In the genomic region with DNA sequence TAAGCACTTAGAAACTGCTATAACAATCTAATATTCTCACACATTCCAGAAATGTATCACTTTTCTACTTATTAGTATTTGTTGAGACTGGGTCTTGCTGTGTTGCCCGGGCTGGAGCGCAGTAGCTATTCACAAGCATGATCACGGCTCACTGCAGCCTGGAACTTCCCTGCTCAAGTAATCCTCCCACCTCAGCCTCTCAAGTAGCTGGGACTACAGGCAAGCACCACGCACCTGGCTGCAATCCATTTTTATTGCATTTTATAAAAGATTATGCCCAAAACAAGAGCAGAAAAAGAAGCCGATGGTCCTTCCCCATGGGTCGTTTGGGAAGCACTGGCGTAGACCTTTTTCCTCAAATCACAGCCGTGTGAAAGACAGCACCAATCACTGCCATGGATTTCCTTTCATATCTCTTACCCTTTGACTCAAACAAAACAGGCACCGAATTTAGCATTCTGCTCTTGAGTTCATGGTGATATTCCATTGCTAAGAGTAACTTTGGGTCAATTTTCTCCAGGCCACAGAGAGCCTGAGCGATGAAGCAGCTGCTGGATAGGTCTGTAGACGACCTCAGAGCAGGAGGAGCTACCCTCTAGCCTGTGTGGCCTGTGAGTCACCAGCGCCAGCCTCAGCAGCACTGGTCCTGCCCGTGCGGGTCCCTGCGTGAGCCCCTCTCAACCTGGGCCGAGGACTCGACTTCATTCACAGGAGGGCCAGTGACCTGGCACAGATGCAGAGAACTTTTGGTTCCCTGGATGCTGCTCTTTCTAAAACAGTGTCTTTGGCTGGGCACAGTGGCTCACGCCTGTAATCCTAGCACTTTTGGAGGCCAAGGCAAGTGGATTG, we compare ENCODE assay signal across 16 cellular contexts.
DNase-seq lines count a peak whose midpoint lies in the region; ATAC-seq, FAIRE-seq and TF ChIP-seq lines count a peak whose summit lies in the region.
"Had no signal": no experiment of that assay in that cellular context is flagged by ENCODE, and none has a peak within 500 bp of the region (broad histone marks: within the 10 kb centered on the region; RNA-seq: fewer than 3 reads in every experiment).

No MANE protein-coding gene starts in this region.

- H3K27ac ChIP-seq in GM12878 (ENCODE audit: control insufficient read depth, insufficient read depth) (no peak overlapping the region), hepatocyte (no peak overlapping the region)
- H3K27ac ChIP-seq: 22Rv1, adrenal gland, left ventricle myocardium inferior, stomach had no signal

- WGBS in GM12878 (ENCODE audit: insufficient coverage, insufficient replicate concordance, low lambda C conversion rate, missing lambda C conversion rate) = 37% methylated on average over 18 of the region's 18 CpGs
- 95% methylated on average over 18 of the region's 18 CpGs for WGBS in hepatocyte (ENCODE audit: low lambda C conversion rate, missing lambda C conversion rate)

- no peak overlapping the region for H3K4me3 ChIP-seq in GM12878
- no peak overlapping the region for H3K4me3 ChIP-seq in hepatocyte
- H3K4me3 ChIP-seq: adrenal gland, left ventricle myocardium inferior, stomach had no signal

- H4K20me1 ChIP-seq in GM12878 (ENCODE audit: control insufficient read depth, insufficient read depth) (no peaks in the 10 kb centered on the region), hepatocyte (ENCODE audit: insufficient read depth, poor library complexity, severe bottlenecking) (no peaks in the 10 kb centered on the region)

- H3K9me3 Mint-ChIP-seq in T-helper 1 cell treated with Interleukin-12 subunit alpha and Interleukin-12 subunit beta and Interleukin-4 antibody, amounts not matched to agents 30 μg/mL and 1 μg/mL, for 36 hours = no peaks in the 10 kb centered on the region
- no peaks in the 10 kb centered on the region for H3K9me3 Mint-ChIP-seq in natural killer cell
- H3K9me3 Mint-ChIP-seq: HFFc6 had no signal

- no peaks in the 10 kb centered on the region for H3K27me3 Mint-ChIP-seq in T-helper 1 cell treated with Interleukin-12 subunit alpha and Interleukin-12 subunit beta and Interleukin-4 antibody, amounts not matched to agents 30 μg/mL and 1 μg/mL, for 36 hours (ENCODE audit: low read depth)
- H3K27me3 Mint-ChIP-seq in natural killer cell (ENCODE audit: low read depth in 2 of 2) = no peaks in the 10 kb centered on the region

- no peak for TF ChIP-seq EP300 in GM12878 (IDR thresholded peaks at IDR 0.05; ENCODE audit: borderline replicate concordance in 1 of 2, control insufficient read depth in 1 of 2, low read depth in 2 of 2, low read length in 2 of 2)

- peaks cover 68% of the 10 kb centered on the region for H3K36me3 Mint-ChIP-seq in T-helper 1 cell treated with Interleukin-12 subunit alpha and Interleukin-12 subunit beta and Interleukin-4 antibody, amounts not matched to agents 30 μg/mL and 1 μg/mL, for 36 hours (ENCODE audit: low read depth)
- H3K36me3 Mint-ChIP-seq in natural killer cell = no peaks in the 10 kb centered on the region

- H3K4me2 ChIP-seq in GM12878 (ENCODE audit: control insufficient read depth, insufficient read depth) (no peak overlapping the region), hepatocyte (no peak overlapping the region)

- H3K9me3 ChIP-seq in GM12878 (replicated peaks; ENCODE audit: control insufficient read depth, insufficient read depth, low read length) = no peaks in the 10 kb centered on the region; the same call in 2 of the 3 replicates
- H3K9me3 ChIP-seq in hepatocyte (ENCODE audit: low read depth) = no peaks in the 10 kb centered on the region
- H3K9me3 ChIP-seq: adrenal gland, left ventricle myocardium inferior, stomach had no signal

- no peak overlapping the region for H3K4me3 Mint-ChIP-seq in T-helper 1 cell treated with Interleukin-12 subunit alpha and Interleukin-12 subunit beta and Interleukin-4 antibody, amounts not matched to agents 30 μg/mL and 1 μg/mL, for 36 hours
- no peak overlapping the region for H3K4me3 Mint-ChIP-seq in natural killer cell
- H3K4me3 Mint-ChIP-seq: HFFc6 had no signal

- H3K36me3 ChIP-seq in GM12878 (ENCODE audit: control insufficient read depth in 2 of 2, insufficient read depth in 2 of 2, low read length in 1 of 2) (peaks cover 40 to 54% of the 10 kb centered on the region in 2 experiments), hepatocyte (replicated peaks; ENCODE audit: insufficient read depth, low read depth) (no peaks in the 10 kb centered on the region)

- in situ Hi-C loops in GM12878 (cut with MboI) = no loop called here

- RAD21 ChIA-PET in GM12878 (lab: Charles Lee; ENCODE audit: unreplicated experiment) = interaction anchor here (0.6 kb wide), 1 partner anchor 106 kb away, joined by 5 read pairs; no protein-coding TSS in a partner anchor

- FAIRE-seq in GM12892 (lab: Jason Lieb, UNC) (peak; percentile 56), GM12878 (lab: Jason Lieb, UNC) (no peak)

- TF ChIP-seq CTCF in GM12878 (IDR thresholded peaks at IDR 0.05 in 2 of 3, conservative IDR thresholded peaks at IDR 0.05 in 1 of 3; ENCODE audit: control insufficient read depth in 2 of 3, extremely low read depth in 1 of 3, insufficient read depth in 1 of 3, low read depth in 3 of 3, low read length in 3 of 3) (no peak), natural killer cell (IDR thresholded peaks at IDR 0.05) (no peak), hepatocyte (IDR thresholded peaks at IDR 0.05; ENCODE audit: poor library complexity) (no peak)

- intact Hi-C loops in GM12878 (cut with micrococcal nuclease; ENCODE audit: unreplicated experiment) = no loop called here
- intact Hi-C loops in natural killer cell (cut with micrococcal nuclease) = no loop called here

- TF ChIP-seq POLR2A in GM12892 (IDR thresholded peaks at IDR 0.05; ENCODE audit: low read depth, low read length) (no peak), GM12878 (IDR thresholded peaks at IDR 0.05; ENCODE audit: low read depth, low read length) (peak; percentile 38; the same call in 1 of the 2 replicates)

- no peaks in the 10 kb centered on the region for H3K9me2 ChIP-seq in hepatocyte (replicated peaks; ENCODE audit: insufficient read depth)

- H3K27me3 ChIP-seq in GM12878 (replicated peaks in 1 of 2; ENCODE audit: control insufficient read depth in 2 of 2, insufficient read depth in 2 of 2, low read length in 1 of 2) (no peaks in the 10 kb centered on the region), hepatocyte (no peaks in the 10 kb centered on the region)
- H3K27me3 ChIP-seq: adrenal gland, stomach had no signal

- POLR2A ChIA-PET in GM12878 (lab: Charles Lee) = interaction anchor here (0.6 kb wide), 2 partner anchors 23 to 128 kb away, joined by 3 read pairs; no protein-coding TSS in a partner anchor

- peaks cover 46% of the 10 kb centered on the region for H3K4me1 Mint-ChIP-seq in T-helper 1 cell treated with Interleukin-12 subunit alpha and Interleukin-12 subunit beta and Interleukin-4 antibody, amounts not matched to agents 30 μg/mL and 1 μg/mL, for 36 hours (ENCODE audit: low read depth)
- H3K4me1 Mint-ChIP-seq in natural killer cell = peaks cover 40 to 43% of the 10 kb centered on the region in 2 donors

- H3K79me2 ChIP-seq in GM12878 (ENCODE audit: control insufficient read depth, insufficient read depth, low read length) = no peaks in the 10 kb centered on the region
- H3K79me2 ChIP-seq in hepatocyte = no peaks in the 10 kb centered on the region

- no peak overlapping the region for H2AFZ ChIP-seq in GM12878 (ENCODE audit: control insufficient read depth, low read depth, low read length)
- no peak overlapping the region for H2AFZ ChIP-seq in hepatocyte

- no peak for DNase-seq in T-helper 1 cell
- no peak for DNase-seq in GM12892 (ENCODE audit: insufficient read length)
- DNase-seq in GM12878 (ENCODE audit: low read depth, low spot score) = no peak
- DNase-seq in natural killer cell = no peak
- DNase-seq in Kasumi-1 (lab: John Stamatoyannopoulos, UW) = no peak
- no peak for DNase-seq in hepatocyte (ENCODE audit: low spot score)
- DNase-seq in germinal center (ENCODE audit: low spot score) = no peak
- DNase-seq: adrenal gland, Calu3, HFFc6, left ventricle myocardium inferior, NCI-H2081, stomach had no signal

- no TSS peak for BruUV-seq in GM12878 (replicated peaks; lab: Mats Ljungman, UMichigan)

- H3K27ac Mint-ChIP-seq in T-helper 1 cell treated with Interleukin-12 subunit alpha and Interleukin-12 subunit beta and Interleukin-4 antibody, amounts not matched to agents 30 μg/mL and 1 μg/mL, for 36 hours = peak overlapping the region; percentile 71
- peak overlapping the region; percentile 78 to 82 for H3K27ac Mint-ChIP-seq in natural killer cell
- H3K27ac Mint-ChIP-seq: HFFc6 had no signal

- peak; percentile 16 for ATAC-seq in GM12878
- no peak for ATAC-seq in natural killer cell
- ATAC-seq: esophagus mucosa had no signal

- no peak overlapping the region for H3K9ac ChIP-seq in GM12878 (ENCODE audit: control insufficient read depth, insufficient read depth, low read length)

- TF ChIP-seq RAD21 in GM12878 (IDR thresholded peaks at IDR 0.05; ENCODE audit: insufficient read depth, low read depth, low read length) = no peak

- CTCF ChIA-PET in GM12878 (lab: Yijun Ruan, JAX) = interaction anchor here (1.8 kb wide), 1 partner anchor 138 kb away, joined by 4 read pairs; no protein-coding TSS in a partner anchor

- peaks cover 5% of the 10 kb centered on the region; the same call in 1 of the 2 replicates for H3K4me1 ChIP-seq in GM12878 (ENCODE audit: control insufficient read depth, insufficient read depth, low read length)
- no peaks in the 10 kb centered on the region for H3K4me1 ChIP-seq in hepatocyte (ENCODE audit: insufficient read depth)
- H3K4me1 ChIP-seq: adrenal gland, left ventricle myocardium inferior had no signal

- SMC1A ChIA-PET in GM12878 (lab: Charles Lee; ENCODE audit: uncharacterized antibody, unreplicated experiment) = interaction anchor here (0.8 to 1.2 kb wide), 2 partner anchors 104 to 137 kb away, joined by 3 read pairs; no protein-coding TSS in a partner anchor

TF ChIP-seq in GM12878, 131 proteins besides CTCF, POLR2A, EP300 and RAD21:
- TF ChIP-seq POLR2AphosphoS2 (IDR thresholded peaks at IDR 0.05; ENCODE audit: low read depth, low read length) (peak; percentile 9; the same call in 1 of the 2 replicates), MEF2A (IDR thresholded peaks at IDR 0.05; ENCODE audit: insufficient read depth, low read depth, low read length) (no peak), PML (IDR thresholded peaks at IDR 0.05; ENCODE audit: low read length) (peak; percentile 62; the same call in 1 of the 2 replicates), MTA3 (IDR thresholded peaks at IDR 0.05; ENCODE audit: borderline replicate concordance, low read length) (peak; percentile 66; the same call in 1 of the 2 replicates)
TF ChIP-seq in GM12878: peak in this region for 3.
